ENCODE assay signal across 16 cellular contexts in the genomic region with DNA sequence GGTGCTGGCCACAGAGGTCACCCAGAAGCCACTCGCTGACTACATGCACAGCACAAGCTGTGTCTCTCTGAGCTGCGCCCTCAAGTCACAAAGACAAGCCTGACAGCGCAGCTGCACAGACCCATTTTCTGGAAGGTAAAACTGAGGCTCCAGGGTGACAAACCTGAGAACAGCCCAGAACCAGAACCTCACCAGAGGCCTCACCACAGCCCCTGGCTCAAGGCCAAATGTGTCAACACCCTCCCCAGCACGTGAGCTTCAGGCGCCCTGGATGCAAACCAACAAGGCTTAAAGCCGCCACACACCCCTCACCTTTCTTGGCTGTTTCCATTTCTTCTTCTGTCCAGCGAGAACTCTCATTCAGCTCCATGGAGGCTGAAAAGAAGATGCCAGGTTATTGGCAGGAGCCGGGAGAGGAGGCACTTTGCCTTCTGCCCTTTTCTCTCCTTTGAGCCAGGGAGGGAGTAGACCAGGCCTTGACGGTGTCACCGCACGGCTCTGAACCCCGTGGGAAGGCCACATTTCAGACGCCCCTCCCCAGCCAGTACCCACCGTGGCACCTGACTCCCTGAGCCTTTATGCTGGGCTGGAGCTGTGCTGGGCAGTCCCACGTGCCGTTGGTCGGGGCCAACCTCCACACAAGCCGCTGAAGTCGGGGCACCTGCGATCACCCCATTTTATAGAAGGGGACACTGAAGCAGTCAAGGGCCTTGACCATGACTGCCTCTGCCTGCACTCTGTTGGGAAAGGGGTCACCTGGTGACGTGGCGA.
A peak's percentile ranks its signal among the peaks of the same experiment; 100 is the strongest.
DNase-seq lines count a peak whose midpoint lies in the region; ATAC-seq, FAIRE-seq and TF ChIP-seq lines count a peak whose summit lies in the region.
"Had no signal": no experiment of that assay in that cellular context is flagged by ENCODE, and none has a peak within 500 bp of the region (broad histone marks: within the 10 kb centered on the region; RNA-seq: fewer than 3 reads in every experiment).

No MANE protein-coding gene starts in this region.

- H3K9me3 ChIP-seq in prostate gland = no peaks in the 10 kb centered on the region
- H3K9me3 ChIP-seq in kidney (ENCODE audit: control insufficient read depth in 1 of 2, low read length in 2 of 2) = no peaks in the 10 kb centered on the region

- H3K36me3 ChIP-seq in prostate gland (no peaks in the 10 kb centered on the region), kidney (ENCODE audit: control insufficient read depth in 1 of 2, insufficient read depth in 2 of 2, low read length in 2 of 2) (peaks cover 7 to 30% of the 10 kb centered on the region in 2 donors)

- H3K27me3 ChIP-seq in prostate gland (replicated peaks; ENCODE audit: insufficient read depth) = no peaks in the 10 kb centered on the region

- no peak for FAIRE-seq in kidney (lab: Jason Lieb, UNC)
- FAIRE-seq: G401.6 had no signal

- DNase-seq in EH (ENCODE audit: low read depth) (peak; percentile 27), NCI-H1092 (lab: John Stamatoyannopoulos, UW) (peak; percentile 51), prostate gland (ENCODE audit: low spot score) (peak; percentile 51), occipital lobe (lab: John Stamatoyannopoulos, UW) (no peak), kidney (no peak), NCI-H748 treated with DMSO at 0.1 percent for 48 hours (lab: John Stamatoyannopoulos, UW) (no peak)
- DNase-seq: activated T-cell treated with anti-CD3 and anti-CD28 coated beads for 4 hours; HCEC 1CT; hippocampal formation; naive thymus-derived CD8-positive, alpha-beta T cell; stimulated activated naive CD8-positive, alpha-beta T cell treated with anti-CD3 and anti-CD28 coated beads, Interleukin-15, amount 100 ng/mL, for 72 hours; T-helper 1 cell had no signal

- WGBS in prostate gland = 77% methylated on average over 22 of the region's 22 CpGs

- no peak for TF ChIP-seq POLR2A in prostate gland (IDR thresholded peaks at IDR 0.05)

- intact Hi-C loops in prostate gland (cut with DNase I) = no loop called here
- intact Hi-C loops in kidney (cut with DNase I) = no loop called here

- no peak for TF ChIP-seq CTCF in prostate gland (IDR thresholded peaks at IDR 0.05)
- TF ChIP-seq CTCF in kidney (IDR thresholded peaks at IDR 0.05; ENCODE audit: borderline replicate concordance, extremely low read depth, insufficient read depth) = no peak

- H3K4me3 ChIP-seq in prostate gland = no peak overlapping the region
- no peak overlapping the region for H3K4me3 ChIP-seq in kidney (ENCODE audit: low read length in 2 of 2)

- peaks cover 39% of the 10 kb centered on the region for H3K4me1 ChIP-seq in prostate gland (replicated peaks)
- peaks cover 12 to 14% of the 10 kb centered on the region in 2 donors for H3K4me1 ChIP-seq in kidney (ENCODE audit: control insufficient read depth in 1 of 2, insufficient read depth in 1 of 2, low read depth in 1 of 2, low read length in 2 of 2)

- H3K27ac ChIP-seq in cingulate gyrus (ENCODE audit: low read depth, low read length) (peak overlapping the region; percentile 10), prostate gland (peak overlapping the region; percentile 58 to 93), kidney (ENCODE audit: low read depth in 2 of 2, low read length in 2 of 2) (no peak overlapping the region)
- H3K27ac ChIP-seq: HL-60 had no signal

- no peak overlapping the region for H3K9ac ChIP-seq in kidney (ENCODE audit: low read length in 2 of 2)

- no peak for ATAC-seq in GM19452 (IDR thresholded peaks at IDR 0.05; ENCODE audit: unreplicated experiment)
- ATAC-seq: naive thymus-derived CD8-positive, alpha-beta T cell; stimulated activated naive CD8-positive, alpha-beta T cell treated with anti-CD3 and anti-CD28 coated beads, Interleukin-15, amount 100 ng/mL, for 72 hours had no signal

Comparison
In these comparisons a context has a peak if more than half of its experiments do, and no peak if none do; other contexts are left out.
1. DNase-seq: peak in EH (single experiment), NCI-H1092 (single experiment) and prostate gland (single experiment); none in occipital lobe (single experiment), kidney (single experiment) and NCI-H748 treated with DMSO at 0.1 percent for 48 hours (single experiment).
2. H3K27ac ChIP-seq: peak in cingulate gyrus (single experiment) and prostate gland (2 of 2); none in kidney (0 of 2).